7 cellular contexts compared by ENCODE assay signal in genomic region chr16:50245417-50246298, GRCh38. TPM values are rescaled to one million over a fixed set of nuclear protein-coding genes. Genes with fewer than 3 reads are reported as not detected.
DNase-seq lines count a peak whose midpoint lies in the region; ATAC-seq and TF ChIP-seq lines count a peak whose summit lies in the region.

No MANE protein-coding gene starts in this region.

- H3K27ac ChIP-seq in tibial nerve = peak overlapping the region in 1 of 4 donors; percentile 87

- DNase-seq in NCI-H2171 treated with DMSO at 0.1 percent for 48 hours (lab: John Stamatoyannopoulos, UW) (peak; percentile 58), activated T-cell treated with anti-CD3 and anti-CD28 coated beads for 48 hours (ENCODE audit: low read depth) (peak; percentile 58), fibroblast of mammary gland (ENCODE audit: low read depth) (peak; percentile 89), nephron progenitor cell (peak; percentile 72), tibial nerve (ENCODE audit: low spot score in 2 of 2) (no peak)

- H3K4me3 Mint-ChIP-seq in nephron progenitor cell = peak overlapping the region; percentile 71

- no peak for TF ChIP-seq CTCF in fibroblast of mammary gland (conservative IDR thresholded peaks at IDR 0.05; ENCODE audit: control insufficient read depth, insufficient read depth, low read depth, low read length)
- TF ChIP-seq CTCF in nephron progenitor cell (IDR thresholded peaks at IDR 0.05) = no peak
- TF ChIP-seq CTCF in tibial nerve (IDR thresholded peaks at IDR 0.05) = peak in 4 of 5 experiments; percentile 26 to 58 (median 38)

- no peaks in the 10 kb centered on the region for H3K36me3 Mint-ChIP-seq in nephron progenitor cell (ENCODE audit: low read depth)

- ATAC-seq in HG02571 (IDR thresholded peaks at IDR 0.05; ENCODE audit: unreplicated experiment) = peak; percentile 63

- H3K27ac Mint-ChIP-seq in nephron progenitor cell = no peak overlapping the region

- H3K36me3 ChIP-seq in tibial nerve = no peaks in the 10 kb centered on the region

- H3K9me3 Mint-ChIP-seq in nephron progenitor cell = no peaks in the 10 kb centered on the region

- H3K4me1 Mint-ChIP-seq in nephron progenitor cell = peaks cover 30% of the 10 kb centered on the region

- TF ChIP-seq EP300 in tibial nerve (IDR thresholded peaks at IDR 0.05) = no peak

- peaks cover 0 to 27% (median 9%) of the 10 kb centered on the region in 4 donors for H3K4me1 ChIP-seq in tibial nerve

- H3K4me3 ChIP-seq in fibroblast of mammary gland (ENCODE audit: control insufficient read depth, low read depth, low read length) = peak overlapping the region; percentile 63
- peak overlapping the region; percentile 51 to 70 (median 61) for H3K4me3 ChIP-seq in tibial nerve

- 4 to 5% methylated on average over 14 to 28 of the region's 74 CpGs for WGBS in tibial nerve, 2 donors

- no peaks in the 10 kb centered on the region for H3K9me3 ChIP-seq in tibial nerve

- H3K27me3 ChIP-seq in tibial nerve = peaks cover 0 to 25% of the 10 kb centered on the region in 2 donors

- TF ChIP-seq POLR2A in GM15510 (IDR thresholded peaks at IDR 0.05; ENCODE audit: borderline replicate concordance, extremely low read depth, insufficient read length) (peak; percentile 21), tibial nerve (IDR thresholded peaks at IDR 0.05) (no peak)

- H3K27me3 Mint-ChIP-seq in nephron progenitor cell (ENCODE audit: low read depth, poor library complexity) = peaks cover 23% of the 10 kb centered on the region

RNA-seq across cellular contexts. Expression of gene ADCY7, which starts 20.7 kb away (rescaled TPM):
- total RNA-seq in tibial nerve = 10 to 100 TPM; 40.4 to 50.9 (median 41.2) TPM

Comparison
In these comparisons a context has a peak if more than half of its experiments do, and no peak if none do; other contexts are left out.
1. DNase-seq: peak in NCI-H2171 treated with DMSO at 0.1 percent for 48 hours (single experiment), activated T-cell treated with anti-CD3 and anti-CD28 coated beads for 48 hours (single experiment), fibroblast of mammary gland (single experiment) and nephron progenitor cell (single experiment); none in tibial nerve (0 of 2).
2. CTCF ChIP-seq: peak in tibial nerve (4 of 5); none in fibroblast of mammary gland (single experiment) and nephron progenitor cell (single experiment).